Comparison of ENCODE assay signal across 2 cellular contexts in genomic region chr11:77650165-77650564, GRCh38.
TF ChIP-seq lines count a peak whose summit lies in the region.

No MANE protein-coding gene starts in this region.

TF ChIP-seq in HepG2, 621 proteins besides CTCF, POLR2A, EP300 and RAD21:
- TF ChIP-seq CC2D1A (CRISPR knock-in tag; IDR thresholded peaks at IDR 0.05) (no peak), BRF2 (CRISPR knock-in tag; IDR thresholded peaks at IDR 0.05) (no peak), ATF7-NPFF (CRISPR knock-in tag; IDR thresholded peaks at IDR 0.05; ENCODE audit: low read depth) (no peak), E2F1 (CRISPR knock-in tag; IDR thresholded peaks at IDR 0.05) (no peak), FOXP1 (IDR thresholded peaks at IDR 0.05) (no peak), FOXP1 (CRISPR knock-in tag; IDR thresholded peaks at IDR 0.05) (no peak), KDM4B (CRISPR knock-in tag; IDR thresholded peaks at IDR 0.05) (no peak), RXRB (CRISPR knock-in tag; IDR thresholded peaks at IDR 0.05; ENCODE audit: borderline replicate concordance) (no peak), ARNT2 (CRISPR knock-in tag; IDR thresholded peaks at IDR 0.05; ENCODE audit: low read depth) (no peak), NFIC (IDR thresholded peaks at IDR 0.05; ENCODE audit: low read length) (no peak)

TF ChIP-seq in K562, 482 proteins besides CTCF, POLR2A, EP300 and RAD21:
- TF ChIP-seq NELFE (IDR thresholded peaks at IDR 0.05; ENCODE audit: insufficient read depth, insufficient read length): no peak
- no peak for TF ChIP-seq KLF16 (IDR thresholded peaks at IDR 0.05)
- TF ChIP-seq NFRKB (IDR thresholded peaks at IDR 0.05; ENCODE audit: low read depth): no peak
- peak; percentile 51; the same call in 1 of the 2 replicates for TF ChIP-seq PKNOX1 (IDR thresholded peaks at IDR 0.05)
- peak; percentile 57 for TF ChIP-seq MEIS2 (IDR thresholded peaks at IDR 0.05; ENCODE audit: partially characterized antibody)
- no peak for TF ChIP-seq ZNF644 (tag; IDR thresholded peaks at IDR 0.05; ENCODE audit: low read depth)
- TF ChIP-seq ZNF398 (CRISPR knock-in tag; IDR thresholded peaks at IDR 0.05): no peak
- no peak for TF ChIP-seq FIP1L1 (IDR thresholded peaks at IDR 0.05; ENCODE audit: low read depth, low read length, poor library complexity, severe bottlenecking)
